In genomic region chr12:122949405-122949804, GRCh38 we compare ENCODE assay signal across 2 cellular contexts.
TF ChIP-seq lines count a peak whose summit lies in the region.

No MANE protein-coding gene starts in this region.

TF ChIP-seq in SK-N-SH, 30 proteins besides CTCF, POLR2A, EP300 and RAD21 (continued from another document):
- TF ChIP-seq REST (IDR thresholded peaks at IDR 0.05; ENCODE audit: low read depth, low read length) = no peak
- no peak for TF ChIP-seq POLR2AphosphoS5 (IDR thresholded peaks at IDR 0.05; ENCODE audit: low read depth, low read length)
- TF ChIP-seq MAX (IDR thresholded peaks at IDR 0.05; ENCODE audit: low read depth) = no peak
- TF ChIP-seq MXI1 (IDR thresholded peaks at IDR 0.05; ENCODE audit: low read depth, low read length) = no peak
- no peak for TF ChIP-seq ELF1 (IDR thresholded peaks at IDR 0.05)
- TF ChIP-seq TCF12 (IDR thresholded peaks at IDR 0.05) = no peak

TF ChIP-seq in SK-N-SH treated with all-trans-retinoic acid at 6 μM for 48 hours, 23 proteins besides CTCF, POLR2A, EP300 and RAD21 (continued from another document):
- TF ChIP-seq GLIS3 (CRISPR knock-in tag; IDR thresholded peaks at IDR 0.05) (no peak), ZFP3 (CRISPR knock-in tag; IDR thresholded peaks at IDR 0.05) (no peak), ESRRG (CRISPR knock-in tag; IDR thresholded peaks at IDR 0.05) (no peak), CREB5 (CRISPR knock-in tag; IDR thresholded peaks at IDR 0.05; ENCODE audit: low read depth) (no peak), ZFP30 (CRISPR knock-in tag; IDR thresholded peaks at IDR 0.05) (no peak), RARB (CRISPR knock-in tag; IDR thresholded peaks at IDR 0.05) (no peak), ISL1 (CRISPR knock-in tag; IDR thresholded peaks at IDR 0.05) (no peak), ZNF565 (CRISPR knock-in tag; conservative IDR thresholded peaks at IDR 0.05; ENCODE audit: low read depth) (no peak), TOX (CRISPR knock-in tag; IDR thresholded peaks at IDR 0.05; ENCODE audit: borderline replicate concordance) (no peak), CSDC2 (CRISPR knock-in tag; IDR thresholded peaks at IDR 0.05) (no peak), TSHZ2 (CRISPR knock-in tag; IDR thresholded peaks at IDR 0.05) (no peak)
